20 cellular contexts compared by ENCODE assay signal in the genomic region with DNA sequence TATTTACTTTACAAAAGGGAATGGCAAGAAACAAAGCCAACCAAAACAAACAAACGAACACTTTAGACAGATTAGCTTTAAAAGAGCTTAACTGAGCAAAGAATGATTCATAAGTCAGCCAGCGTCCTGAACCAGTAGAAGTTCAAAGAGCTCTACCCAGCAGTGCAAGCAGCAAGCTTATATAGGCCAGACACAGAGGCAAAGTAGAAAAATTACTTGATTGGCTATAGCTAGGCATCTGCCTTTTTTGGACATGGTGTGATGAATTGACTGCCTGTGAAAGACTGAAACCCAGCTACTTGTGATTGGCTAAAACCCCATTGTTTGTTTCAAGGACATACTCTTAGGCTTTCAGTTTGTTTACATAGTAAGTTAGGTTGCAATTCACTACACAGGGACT.
A peak's percentile ranks its signal among the peaks of the same experiment; 100 is the strongest.
DNase-seq lines count a peak whose midpoint lies in the region; ATAC-seq and TF ChIP-seq lines count a peak whose summit lies in the region.
"Had no signal": no experiment of that assay in that cellular context is flagged by ENCODE, and none has a peak within 500 bp of the region (broad histone marks: within the 10 kb centered on the region; RNA-seq: fewer than 3 reads in every experiment).

No MANE protein-coding gene starts in this region.

- no peaks in the 10 kb centered on the region for H3K36me3 ChIP-seq in neuronal stem cell (replicated peaks in 1 of 2; ENCODE audit: control insufficient read depth in 2 of 2, insufficient read depth in 2 of 2, low read length in 2 of 2)
- H3K36me3 ChIP-seq: heart left ventricle, lower lobe of right lung, ovary, right lobe of liver, thoracic aorta had no signal

- H3K14ac ChIP-seq in neuronal stem cell (ENCODE audit: low read length), result no peak overlapping the region

- H3K4me1 Mint-ChIP-seq in natural killer cell treated with Interleukin-12 subunit alpha and Interleukin-12 subunit beta and Interleukin-15 and Interleukin-18, amount 100 ng/mL, for 72 hours (ENCODE audit: low read depth in 2 of 2), result no peaks in the 10 kb centered on the region
- H3K4me1 Mint-ChIP-seq: B cell, IgD-negative memory B cell had no signal

- no peak overlapping the region for H2BK12ac ChIP-seq in neuronal stem cell (ENCODE audit: low read length)

- ATAC-seq in natural killer cell treated with Interleukin-12 subunit alpha and Interleukin-12 subunit beta and Interleukin-15 and Interleukin-18, amount 100 ng/mL, for 72 hours, result no peak
- ATAC-seq: effector memory CD8-positive, alpha-beta T cell; heart left ventricle; lower lobe of right lung had no signal

- WGBS in neuronal stem cell (ENCODE audit: extremely low coverage in 2 of 2, insufficient read length in 2 of 2, insufficient replicate concordance in 1 of 2), 2 donors, result no CpG with 5 or more reads among the region's 2 CpGs

- H4K91ac ChIP-seq in neuronal stem cell (ENCODE audit: low read depth, low read length, poor library complexity), result no peak overlapping the region

- peak overlapping the region; percentile 37 for H2AFZ ChIP-seq in neuronal stem cell (ENCODE audit: low read length)

- H3K23ac ChIP-seq in neuronal stem cell (ENCODE audit: low read depth, low read length, poor library complexity), result no peak overlapping the region

- H3K4me2 ChIP-seq in neuronal stem cell (ENCODE audit: insufficient read depth, low read length, poor library complexity, severe bottlenecking), result no peak overlapping the region

- no peaks in the 10 kb centered on the region for H3K27me3 Mint-ChIP-seq in natural killer cell treated with Interleukin-12 subunit alpha and Interleukin-12 subunit beta and Interleukin-15 and Interleukin-18, amount 100 ng/mL, for 72 hours
- H3K27me3 Mint-ChIP-seq: B cell; effector memory CD8-positive, alpha-beta T cell; IgD-negative memory B cell had no signal

- no peak overlapping the region for H3K27ac ChIP-seq in neuronal stem cell (replicated peaks; ENCODE audit: low read length)
- H3K27ac ChIP-seq: heart left ventricle, lower lobe of right lung, ovary, right lobe of liver, thoracic aorta had no signal

- no peaks in the 10 kb centered on the region for H3K36me3 Mint-ChIP-seq in natural killer cell treated with Interleukin-12 subunit alpha and Interleukin-12 subunit beta and Interleukin-15 and Interleukin-18, amount 100 ng/mL, for 72 hours
- H3K36me3 Mint-ChIP-seq: IgD-negative memory B cell had no signal

- H3K9ac ChIP-seq in neuronal stem cell (ENCODE audit: low read depth, low read length, poor library complexity), result no peak overlapping the region

- H2BK5ac ChIP-seq in neuronal stem cell (ENCODE audit: low read length), result no peak overlapping the region

- no peak overlapping the region for H2BK120ac ChIP-seq in neuronal stem cell (ENCODE audit: low read depth, low read length)

- H3K4me3 Mint-ChIP-seq in natural killer cell treated with Interleukin-12 subunit alpha and Interleukin-12 subunit beta and Interleukin-15 and Interleukin-18, amount 100 ng/mL, for 72 hours, result no peak overlapping the region
- H3K4me3 Mint-ChIP-seq: B cell; effector memory CD8-positive, alpha-beta T cell; IgD-negative memory B cell had no signal

- H3K27me3 ChIP-seq in neuronal stem cell (ENCODE audit: control insufficient read depth in 3 of 3, insufficient read depth in 3 of 3, low read depth in 1 of 3, low read length in 3 of 3), result no peaks in the 10 kb centered on the region
- H3K27me3 ChIP-seq: heart left ventricle, ovary, right lobe of liver had no signal

- H2AK5ac ChIP-seq in neuronal stem cell (ENCODE audit: low read depth, low read length), result no peak overlapping the region

- peaks cover 7% of the 10 kb centered on the region for H3K9me3 Mint-ChIP-seq in natural killer cell treated with Interleukin-12 subunit alpha and Interleukin-12 subunit beta and Interleukin-15 and Interleukin-18, amount 100 ng/mL, for 72 hours

- H3K4me3 ChIP-seq in epithelial cell of esophagus (ENCODE audit: low read length) (no peak overlapping the region), neuronal stem cell (ENCODE audit: low read length in 2 of 2) (no peak overlapping the region)
- H3K4me3 ChIP-seq: heart left ventricle, lower lobe of right lung, ovary, right lobe of liver, thoracic aorta had no signal

- no peak overlapping the region for H3K4ac ChIP-seq in neuronal stem cell (ENCODE audit: low read length)

- no peak overlapping the region for H2BK15ac ChIP-seq in neuronal stem cell (ENCODE audit: low read length)

- no peaks in the 10 kb centered on the region for H3K79me1 ChIP-seq in neuronal stem cell (ENCODE audit: low read depth, low read length)

- TF ChIP-seq CTCF in epithelial cell of esophagus (IDR thresholded peaks at IDR 0.05; ENCODE audit: insufficient read depth, low read depth, low read length, missing control alignments), result no peak

- DNase-seq in ELR (ENCODE audit: low read depth), result peak; percentile 12
- peak; percentile 31 for DNase-seq in NCI-H69 (lab: John Stamatoyannopoulos, UW)
- peak; percentile 34 for DNase-seq in epithelial cell of esophagus (ENCODE audit: low read depth)
- DNase-seq in neuronal stem cell (ENCODE audit: low spot score), result no peak
- no peak for DNase-seq in natural killer cell treated with Interleukin-12 subunit alpha and Interleukin-12 subunit beta and Interleukin-15 and Interleukin-18, amount 100 ng/mL, for 72 hours (ENCODE audit: low spot score)
- no peak for DNase-seq in NCI-H1092 treated with DMSO at 0.1 percent for 48 hours (lab: John Stamatoyannopoulos, UW)
- no peak for DNase-seq in activated CD4-positive, CD25-positive, alpha-beta regulatory T cell (lab: John Stamatoyannopoulos, UW)
- DNase-seq: activated gamma-delta T cell treated with Interleukin-2 at 50 U/mL for 16 hours; effector memory CD8-positive, alpha-beta T cell; heart left ventricle; lower lobe of right lung; NCI-H2081; NCI-H524 treated with DMSO at 0.1 percent for 48 hours; ovary; right lobe of liver; SIG-M5 had no signal

- no peak overlapping the region for H3K27ac Mint-ChIP-seq in natural killer cell treated with Interleukin-12 subunit alpha and Interleukin-12 subunit beta and Interleukin-15 and Interleukin-18, amount 100 ng/mL, for 72 hours
- H3K27ac Mint-ChIP-seq: B cell; effector memory CD8-positive, alpha-beta T cell; IgD-negative memory B cell had no signal

- H3K9me3 ChIP-seq in neuronal stem cell (replicated peaks in 1 of 2; ENCODE audit: control insufficient read depth in 2 of 2, insufficient read depth in 1 of 2, low read depth in 1 of 2, low read length in 2 of 2), result peaks cover 0 to 2% of the 10 kb centered on the region in 2 donors
- H3K9me3 ChIP-seq: Caco-2, heart left ventricle, lower lobe of right lung, ovary, right lobe of liver, thoracic aorta had no signal

- H3K18ac ChIP-seq in neuronal stem cell (ENCODE audit: low read length), result no peak overlapping the region

- no peak overlapping the region for H4K8ac ChIP-seq in neuronal stem cell (ENCODE audit: low read depth, low read length)

- H3K4me1 ChIP-seq in neuronal stem cell (ENCODE audit: control insufficient read depth in 2 of 2, insufficient read depth in 1 of 2, low read depth in 1 of 2, low read length in 2 of 2), result no peaks in the 10 kb centered on the region
- H3K4me1 ChIP-seq: heart left ventricle, lower lobe of right lung, right lobe of liver had no signal

Comparison
In these comparisons a context has a peak if more than half of its experiments do, and no peak if none do; other contexts are left out.
1. DNase-seq: peak in ELR (single experiment), NCI-H69 (single experiment) and epithelial cell of esophagus (single experiment); none in neuronal stem cell (single experiment), natural killer cell treated with Interleukin-12 subunit alpha and Interleukin-12 subunit beta and Interleukin-15 and Interleukin-18, amount 100 ng/mL, for 72 hours (single experiment), NCI-H1092 treated with DMSO at 0.1 percent for 48 hours (single experiment) and activated CD4-positive, CD25-positive, alpha-beta regulatory T cell (0 of 4).